ENCODE assay signal across 21 cellular contexts in the genomic region with DNA sequence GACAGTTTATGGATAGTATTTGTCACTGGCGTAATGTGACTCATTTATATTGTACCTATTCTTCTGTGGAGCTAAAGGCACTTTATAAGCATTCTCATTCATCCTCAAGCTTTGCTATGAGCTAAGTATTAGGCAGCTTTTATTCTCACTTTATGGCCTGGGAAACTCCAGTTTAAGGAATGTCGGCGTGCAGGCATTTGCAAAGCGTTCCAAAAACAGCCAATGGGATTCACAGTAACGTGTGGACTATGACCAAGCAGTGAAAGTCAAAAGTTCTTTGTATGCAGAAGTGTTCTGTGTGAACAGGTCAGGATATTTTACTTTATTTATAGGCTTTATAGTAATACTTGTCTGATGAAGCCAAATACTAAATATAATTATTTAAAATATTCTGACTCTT.
DNase-seq lines count a peak whose midpoint lies in the region; ATAC-seq and TF ChIP-seq lines count a peak whose summit lies in the region.
"Had no signal": no experiment of that assay in that cellular context is flagged by ENCODE, and none has a peak within 500 bp of the region (broad histone marks: within the 10 kb centered on the region; RNA-seq: fewer than 3 reads in every experiment).

No MANE protein-coding gene starts in this region.

- H3K9ac ChIP-seq in mammary epithelial cell (ENCODE audit: insufficient read depth, low read length): no peak overlapping the region

- H3K36me3 ChIP-seq in mammary epithelial cell (ENCODE audit: insufficient read depth, low read length): no peaks in the 10 kb centered on the region
- no peaks in the 10 kb centered on the region for H3K36me3 ChIP-seq in brain microvascular endothelial cell (replicated peaks)
- H3K36me3 ChIP-seq in transverse colon: no peaks in the 10 kb centered on the region
- no peaks in the 10 kb centered on the region for H3K36me3 ChIP-seq in CD4-positive, alpha-beta memory T cell (ENCODE audit: insufficient read depth, low read length)
- H3K36me3 ChIP-seq: ascending aorta, gastrocnemius medialis, thoracic aorta had no signal

- no peak overlapping the region for H2AFZ ChIP-seq in mammary epithelial cell (ENCODE audit: low read depth, low read length)

- H3K27ac Mint-ChIP-seq in MCF 10A (ENCODE audit: low read depth, unreplicated experiment): no peak overlapping the region
- no peak overlapping the region for H3K27ac Mint-ChIP-seq in CD4-positive, alpha-beta memory T cell
- H3K27ac Mint-ChIP-seq: CD14-positive monocyte had no signal

- H3K27me3 ChIP-seq in mammary epithelial cell (ENCODE audit: insufficient read depth, low read length) (no peaks in the 10 kb centered on the region), brain microvascular endothelial cell (replicated peaks) (no peaks in the 10 kb centered on the region), transverse colon (no peaks in the 10 kb centered on the region)
- no peaks in the 10 kb centered on the region for H3K27me3 ChIP-seq in CD4-positive, alpha-beta memory T cell (ENCODE audit: insufficient read depth, low read length)
- H3K27me3 ChIP-seq: ascending aorta, gastrocnemius medialis had no signal

- BruUV-seq in mammary epithelial cell (replicated peaks; lab: Mats Ljungman, UMichigan) (no TSS peak), MCF 10A (replicated peaks; lab: Mats Ljungman, UMichigan) (no TSS peak)

- H3K4me3 ChIP-seq in mammary epithelial cell (replicated peaks in 1 of 3; ENCODE audit: insufficient read depth in 1 of 3, low read depth in 2 of 3, low read length in 3 of 3) (no peak overlapping the region), brain microvascular endothelial cell (ENCODE audit: low read depth, low read length) (no peak overlapping the region), transverse colon (no peak overlapping the region)
- no peak overlapping the region for H3K4me3 ChIP-seq in CD4-positive, alpha-beta memory T cell (ENCODE audit: low read length in 2 of 2)
- H3K4me3 ChIP-seq: ascending aorta, gastrocnemius medialis had no signal

- dilution Hi-C loops in mammary epithelial cell (cut with HindIII; ENCODE audit: low sequenced_read_pairs): no loop called here

- WGBS in mammary epithelial cell (ENCODE audit: low coverage, missing lambda C conversion rate): 77% methylated on average over 5 of the region's 5 CpGs
- 29 to 30% methylated on average over 5 of the region's 5 CpGs for WGBS in transverse colon (ENCODE audit: low coverage in 1 of 2), 2 donors

- peak; percentile 99 for ATAC-seq in left lobe of liver
- no peak for ATAC-seq in GM19351 (IDR thresholded peaks at IDR 0.05; ENCODE audit: unreplicated experiment)
- ATAC-seq: gastrocnemius medialis had no signal

- H3K4me1 Mint-ChIP-seq in MCF 10A (ENCODE audit: insufficient read depth, unreplicated experiment): no peaks in the 10 kb centered on the region
- no peaks in the 10 kb centered on the region for H3K4me1 Mint-ChIP-seq in CD4-positive, alpha-beta memory T cell
- H3K4me1 Mint-ChIP-seq: CD14-positive monocyte had no signal

- CTCF ChIA-PET in mammary epithelial cell (lab: Charles Lee; ENCODE audit: low non-redundant PET) (interaction anchor here (0.7 kb wide), 1 partner anchor 307 kb away, joined by 3 read pairs; no protein-coding TSS in a partner anchor), MCF 10A (lab: Yijun Ruan, JAX) (no interaction called here)
- CTCF ChIA-PET in CD4-positive, alpha-beta memory T cell (lab: Charles Lee; ENCODE audit: partially characterized antibody): no interaction called here

- H3K4me2 ChIP-seq in mammary epithelial cell (ENCODE audit: insufficient read depth, low read depth, low read length): no peak overlapping the region

- H3K27me3 Mint-ChIP-seq in MCF 10A (ENCODE audit: insufficient read depth, unreplicated experiment): no peaks in the 10 kb centered on the region
- H3K27me3 Mint-ChIP-seq in CD4-positive, alpha-beta memory T cell: no peaks in the 10 kb centered on the region

- H3K4me1 ChIP-seq in mammary epithelial cell (ENCODE audit: insufficient read depth, low read length) (no peaks in the 10 kb centered on the region), transverse colon (peaks cover 0 to 22% (median 3%) of the 10 kb centered on the region in 4 donors)
- H3K4me1 ChIP-seq in CD4-positive, alpha-beta memory T cell (ENCODE audit: insufficient read depth, low read length): no peaks in the 10 kb centered on the region
- H3K4me1 ChIP-seq: gastrocnemius medialis had no signal

- TF ChIP-seq EP300 in transverse colon (IDR thresholded peaks at IDR 0.05; ENCODE audit: low read depth): no peak

- no peak for TF ChIP-seq CTCF in mammary epithelial cell (conservative IDR thresholded peaks at IDR 0.05 in 1 of 2, IDR thresholded peaks at IDR 0.05 in 1 of 2; ENCODE audit: extremely low read depth in 1 of 2, insufficient read depth in 1 of 2, low read depth in 1 of 2, low read length in 2 of 2)
- no peak for TF ChIP-seq CTCF in MCF 10A (IDR thresholded peaks at IDR 0.05; ENCODE audit: unreplicated experiment)
- TF ChIP-seq CTCF in brain microvascular endothelial cell (IDR thresholded peaks at IDR 0.05; ENCODE audit: low read depth, low read length, missing control alignments): no peak
- TF ChIP-seq CTCF in transverse colon (IDR thresholded peaks at IDR 0.05): no peak

- in situ Hi-C loops in mammary epithelial cell (cut with MboI; ENCODE audit: low sequenced_read_pairs in 2 of 2) (no loop called here), brain microvascular endothelial cell (cut with HindIII; ENCODE audit: low pct_ligation_motif_present, low sequenced_read_pairs) (no loop called here), transverse colon (cut with MboI; ENCODE audit: low pct_ligation_motif_present in 1 of 4, low pct_unique_long_range_greater_than_20kb in 1 of 4, low sequenced_read_pairs in 3 of 4) (no loop called here)

- POLR2A ChIA-PET in MCF 10A (lab: Yijun Ruan, JAX): no interaction called here
- POLR2A ChIA-PET in CD4-positive, alpha-beta memory T cell (lab: Charles Lee; ENCODE audit: partially characterized antibody): no interaction called here

- H3K36me3 Mint-ChIP-seq in MCF 10A (ENCODE audit: insufficient read depth, unreplicated experiment): no peaks in the 10 kb centered on the region
- H3K36me3 Mint-ChIP-seq in CD4-positive, alpha-beta memory T cell: no peaks in the 10 kb centered on the region
- H3K36me3 Mint-ChIP-seq: CD14-positive monocyte had no signal

- no peaks in the 10 kb centered on the region for H3K79me2 ChIP-seq in mammary epithelial cell (ENCODE audit: insufficient read depth, low read length)

- no peak for TF ChIP-seq POLR2A in transverse colon (IDR thresholded peaks at IDR 0.05)

- H3K9me3 Mint-ChIP-seq in MCF 10A (ENCODE audit: unreplicated experiment): no peaks in the 10 kb centered on the region
- peaks cover 0 to 2% (median 0%) of the 10 kb centered on the region in 8 donors for H3K9me3 Mint-ChIP-seq in CD4-positive, alpha-beta memory T cell

- H3K9me3 ChIP-seq in mammary epithelial cell (replicated peaks; ENCODE audit: insufficient read depth, low read length) (no peaks in the 10 kb centered on the region), transverse colon (no peaks in the 10 kb centered on the region)
- H3K9me3 ChIP-seq in CD4-positive, alpha-beta memory T cell (ENCODE audit: control insufficient read depth in 1 of 2, low read length in 2 of 2): no peaks in the 10 kb centered on the region
- H3K9me3 ChIP-seq: ascending aorta, gastrocnemius medialis, thoracic aorta had no signal

- intact Hi-C loops in mammary epithelial cell (cut with micrococcal nuclease) (no loop called here), MCF 10A (cut with micrococcal nuclease) (no loop called here), transverse colon (cut with DNase I; ENCODE audit: low total_unique reads) (no loop called here)
- intact Hi-C loops in CD4-positive, alpha-beta memory T cell (cut with micrococcal nuclease): no loop called here

- DNase-seq in mammary epithelial cell (peak; percentile 24), MCF 10A (ENCODE audit: unreplicated experiment) (no peak), brain microvascular endothelial cell (peak; percentile 69), left lobe of liver (ENCODE audit: low spot score) (peak; percentile 63), transverse colon (peak; percentile 9)
- DNase-seq in NK-92 treated with Interleukin-12 subunit alpha and Interleukin-12 subunit beta, amount 100 ng/mL, for 24 hours (lab: John Stamatoyannopoulos, UW): no peak
- DNase-seq in CD4-positive, alpha-beta memory T cell: no peak
- DNase-seq: activated CD4-positive, alpha-beta T cell treated with anti-CD3 and anti-CD28 coated beads, Interleukin-2, amount 50 U/mL, for 4 hours; activated naive CD4-positive, alpha-beta T cell; activated T-cell treated with anti-CD3 and anti-CD28 coated beads for 4 hours; cortex of kidney; gastrocnemius medialis; MV-4-11; NCI-H2029 treated with DMSO at 0.1 percent for 48 hours; stimulated activated CD4-positive, alpha-beta T cell treated with anti-CD3 and anti-CD28 coated beads, Interleukin-12 subunit alpha, Interleukin-12 subunit beta, amount 100 ng/mL, for 4 hours; T-helper 1 cell had no signal

- no peaks in the 10 kb centered on the region for H4K20me1 ChIP-seq in mammary epithelial cell (ENCODE audit: insufficient read depth, low read length)

- H3K4me3 Mint-ChIP-seq in MCF 10A (ENCODE audit: unreplicated experiment): no peak overlapping the region
- no peak overlapping the region for H3K4me3 Mint-ChIP-seq in CD4-positive, alpha-beta memory T cell
- H3K4me3 Mint-ChIP-seq: CD14-positive monocyte had no signal

- H3K27ac ChIP-seq in mammary epithelial cell (ENCODE audit: insufficient read depth, low read depth, low read length) (no peak overlapping the region), brain microvascular endothelial cell (peak overlapping the region; percentile 47), transverse colon (no peak overlapping the region)
- H3K27ac ChIP-seq in CD4-positive, alpha-beta memory T cell (ENCODE audit: low read depth, low read length): no peak overlapping the region
- H3K27ac ChIP-seq: 22Rv1, ascending aorta, gastrocnemius medialis, thoracic aorta had no signal

Comparison
In these comparisons a context has a peak if more than half of its experiments do, and no peak if none do; other contexts are left out.
1. DNase-seq: peak in mammary epithelial cell (single experiment), brain microvascular endothelial cell (single experiment), left lobe of liver (single experiment) and transverse colon (single experiment); none in MCF 10A (single experiment), NK-92 treated with Interleukin-12 subunit alpha and Interleukin-12 subunit beta, amount 100 ng/mL, for 24 hours (single experiment) and CD4-positive, alpha-beta memory T cell (0 of 5).